ENCODE assay signal across 1 cellular context in genomic region chr18:74982946-74983635, GRCh38.
A peak's percentile ranks its signal among the peaks of the same experiment; 100 is the strongest.
TF ChIP-seq lines count a peak whose summit lies in the region.

No MANE protein-coding gene starts in this region.

TF ChIP-seq in HEK293, 187 proteins besides CTCF, POLR2A, EP300 and RAD21 (continued from another document):
- no peak for TF ChIP-seq ZNF24 (tag by site-specific recombination; IDR thresholded peaks at IDR 0.05)
- no peak for TF ChIP-seq ZNF239 (tag by site-specific recombination; IDR thresholded peaks at IDR 0.05)
- TF ChIP-seq FEZF1 (tag by site-specific recombination; IDR thresholded peaks at IDR 0.05): 0 out of 2 replicates have a peak, but pooled peaks have one; percentile 18
- no peak for TF ChIP-seq ZBTB48 (tag by site-specific recombination; IDR thresholded peaks at IDR 0.05)
- TF ChIP-seq ZNF580 (tag by site-specific recombination; IDR thresholded peaks at IDR 0.05): no peak
- TF ChIP-seq, protein P1, sequence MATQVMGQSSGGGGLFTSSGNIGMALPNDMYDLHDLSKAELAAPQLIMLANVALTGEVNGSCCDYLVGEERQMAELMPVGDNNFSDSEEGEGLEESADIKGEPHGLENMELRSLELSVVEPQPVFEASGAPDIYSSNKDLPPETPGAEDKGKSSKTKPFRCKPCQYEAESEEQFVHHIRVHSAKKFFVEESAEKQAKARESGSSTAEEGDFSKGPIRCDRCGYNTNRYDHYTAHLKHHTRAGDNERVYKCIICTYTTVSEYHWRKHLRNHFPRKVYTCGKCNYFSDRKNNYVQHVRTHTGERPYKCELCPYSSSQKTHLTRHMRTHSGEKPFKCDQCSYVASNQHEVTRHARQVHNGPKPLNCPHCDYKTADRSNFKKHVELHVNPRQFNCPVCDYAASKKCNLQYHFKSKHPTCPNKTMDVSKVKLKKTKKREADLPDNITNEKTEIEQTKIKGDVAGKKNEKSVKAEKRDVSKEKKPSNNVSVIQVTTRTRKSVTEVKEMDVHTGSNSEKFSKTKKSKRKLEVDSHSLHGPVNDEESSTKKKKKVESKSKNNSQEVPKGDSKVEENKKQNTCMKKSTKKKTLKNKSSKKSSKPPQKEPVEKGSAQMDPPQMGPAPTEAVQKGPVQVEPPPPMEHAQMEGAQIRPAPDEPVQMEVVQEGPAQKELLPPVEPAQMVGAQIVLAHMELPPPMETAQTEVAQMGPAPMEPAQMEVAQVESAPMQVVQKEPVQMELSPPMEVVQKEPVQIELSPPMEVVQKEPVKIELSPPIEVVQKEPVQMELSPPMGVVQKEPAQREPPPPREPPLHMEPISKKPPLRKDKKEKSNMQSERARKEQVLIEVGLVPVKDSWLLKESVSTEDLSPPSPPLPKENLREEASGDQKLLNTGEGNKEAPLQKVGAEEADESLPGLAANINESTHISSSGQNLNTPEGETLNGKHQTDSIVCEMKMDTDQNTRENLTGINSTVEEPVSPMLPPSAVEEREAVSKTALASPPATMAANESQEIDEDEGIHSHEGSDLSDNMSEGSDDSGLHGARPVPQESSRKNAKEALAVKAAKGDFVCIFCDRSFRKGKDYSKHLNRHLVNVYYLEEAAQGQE (tag by site-specific recombination; IDR thresholded peaks at IDR 0.05): no peak
